In genomic region chr6:148169701-148170100, GRCh38 we compare ENCODE assay signal across 17 cellular contexts.
DNase-seq lines count a peak whose midpoint lies in the region; ATAC-seq and TF ChIP-seq lines count a peak whose summit lies in the region.
"Had no signal": no experiment of that assay in that cellular context is flagged by ENCODE, and none has a peak within 500 bp of the region (broad histone marks: within the 10 kb centered on the region; RNA-seq: fewer than 3 reads in every experiment).

No MANE protein-coding gene starts in this region.

- H3K27me3 Mint-ChIP-seq in neural progenitor cell (ENCODE audit: insufficient read depth, low read depth), result no peaks in the 10 kb centered on the region

- DNase-seq in ELF-1 (ENCODE audit: low read depth, low spot score) (peak; percentile 30), NCI-H146 treated with DMSO at 0.1 percent for 48 hours (lab: John Stamatoyannopoulos, UW; ENCODE audit: unreplicated experiment) (peak; percentile 68), astrocyte of the spinal cord (ENCODE audit: low read depth, low spot score) (peak; percentile 39), neural progenitor cell (ENCODE audit: low spot score) (peak; percentile 45)
- no peak for DNase-seq in stimulated activated CD4-positive, alpha-beta T cell treated with anti-CD3 and anti-CD28 coated beads, Interleukin-12 subunit alpha, Interleukin-12 subunit beta, amount 100 ng/mL, for 4 hours
- no peak for DNase-seq in activated T-cell treated with anti-CD3 and anti-CD28 coated beads, Interleukin-2, amount 50 U/mL, for 48 hours
- DNase-seq: ACHN; C1 segment of cervical spinal cord; Calu3; CD4-positive, alpha-beta T cell; DMS 273 treated with DMSO at 0.1 percent for 48 hours; HCEC 1CT; HFFc6 had no signal

- H2AFZ ChIP-seq in neural progenitor cell (replicated peaks), result no peak overlapping the region

- no peaks in the 10 kb centered on the region for H3K27me3 ChIP-seq in neural progenitor cell

- in situ Hi-C loops in astrocyte of the spinal cord (cut with HindIII; ENCODE audit: low sequenced_read_pairs), result no loop called here

- no peaks in the 10 kb centered on the region for H3K9me3 Mint-ChIP-seq in neural progenitor cell
- H3K9me3 Mint-ChIP-seq: CD4-positive, alpha-beta T cell; HFFc6 had no signal

- no peaks in the 10 kb centered on the region for H3K79me2 ChIP-seq in neural progenitor cell (ENCODE audit: low read depth)

- H3K4me3 Mint-ChIP-seq in neural progenitor cell, result no peak overlapping the region
- H3K4me3 Mint-ChIP-seq: B cell; CD4-positive, alpha-beta T cell; HFFc6 had no signal

- H3K4me3 ChIP-seq in astrocyte of the spinal cord (ENCODE audit: low read depth, low read length) (no peak overlapping the region), neural progenitor cell (no peak overlapping the region)
- H3K4me3 ChIP-seq: GM12878 had no signal

- no peaks in the 10 kb centered on the region for H3F3A ChIP-seq in neural progenitor cell (ENCODE audit: low read depth)

- H3K9me3 ChIP-seq in neural progenitor cell (ENCODE audit: low read depth), result no peaks in the 10 kb centered on the region

- no peak overlapping the region for H3K9ac ChIP-seq in neural progenitor cell

- H3K4me1 ChIP-seq in neural progenitor cell, result peaks cover 12% of the 10 kb centered on the region

- H3K36me3 ChIP-seq in neural progenitor cell, result no peaks in the 10 kb centered on the region

- TF ChIP-seq CTCF in astrocyte of the spinal cord (IDR thresholded peaks at IDR 0.05; ENCODE audit: low read depth, low read length) (no peak), neural progenitor cell (IDR thresholded peaks at IDR 0.05) (no peak)

- H3K36me3 Mint-ChIP-seq in neural progenitor cell, result no peaks in the 10 kb centered on the region

- no peak for ATAC-seq in HG02981 (IDR thresholded peaks at IDR 0.05; ENCODE audit: unreplicated experiment)
- ATAC-seq: GM12878, HepG2 had no signal

- no peak overlapping the region for H3K27ac ChIP-seq in neural progenitor cell

- H3K27ac Mint-ChIP-seq in neural progenitor cell, result no peak overlapping the region
- H3K27ac Mint-ChIP-seq: B cell; CD4-positive, alpha-beta T cell; HFFc6 had no signal

- H3K4me1 Mint-ChIP-seq in neural progenitor cell, result peaks cover 5% of the 10 kb centered on the region
- H3K4me1 Mint-ChIP-seq: B cell had no signal

- no peak overlapping the region for H3K4me2 ChIP-seq in neural progenitor cell

- H4K20me1 ChIP-seq in neural progenitor cell (ENCODE audit: low read depth), result no peaks in the 10 kb centered on the region

Comparison
In these comparisons a context has a peak if more than half of its experiments do, and no peak if none do; other contexts are left out.
1. DNase-seq: peak in ELF-1 (single experiment), NCI-H146 treated with DMSO at 0.1 percent for 48 hours (single experiment), astrocyte of the spinal cord (single experiment) and neural progenitor cell (single experiment); none in stimulated activated CD4-positive, alpha-beta T cell treated with anti-CD3 and anti-CD28 coated beads, Interleukin-12 subunit alpha, Interleukin-12 subunit beta, amount 100 ng/mL, for 4 hours (single experiment) and activated T-cell treated with anti-CD3 and anti-CD28 coated beads, Interleukin-2, amount 50 U/mL, for 48 hours (0 of 2).